In the genomic region with DNA sequence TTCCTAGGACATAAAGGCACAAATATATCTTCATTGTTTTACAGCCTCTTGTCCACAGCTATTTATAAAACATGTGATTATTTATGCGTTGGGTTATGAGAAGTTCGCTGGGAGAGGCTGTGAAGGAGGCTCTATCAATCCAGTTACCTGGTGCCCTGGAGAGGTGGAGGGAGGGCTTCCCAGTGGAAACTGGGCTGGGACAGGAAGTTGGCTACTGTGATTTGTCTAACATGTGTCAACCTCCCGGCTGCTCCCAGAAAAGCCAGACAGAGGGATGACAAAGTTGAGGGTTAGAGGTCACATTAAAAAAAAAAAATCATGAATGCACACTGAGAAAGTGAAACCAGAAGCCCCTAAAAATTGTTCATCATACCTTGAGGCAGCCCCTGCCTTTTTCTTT, we compare ENCODE assay signal across 10 cellular contexts.
DNase-seq lines count a peak whose midpoint lies in the region; ATAC-seq and TF ChIP-seq lines count a peak whose summit lies in the region.
"Had no signal": no experiment of that assay in that cellular context is flagged by ENCODE, and none has a peak within 500 bp of the region (broad histone marks: within the 10 kb centered on the region; RNA-seq: fewer than 3 reads in every experiment).

No MANE protein-coding gene starts in this region.

- BruUV-seq in MCF 10A (replicated peaks; lab: Mats Ljungman, UMichigan), result no TSS peak

- no peaks in the 10 kb centered on the region for H3K4me1 ChIP-seq in breast epithelium
- peaks cover 0 to 5% of the 10 kb centered on the region in 2 donors for H3K4me1 ChIP-seq in uterus

- DNase-seq in breast epithelium (ENCODE audit: low spot score in 2 of 2) (no peak), MCF 10A (ENCODE audit: unreplicated experiment) (no peak), naive B cell (no peak), uterus (no peak), ACHN (no peak), NCI-H2171 treated with DMSO at 0.1 percent for 48 hours (lab: John Stamatoyannopoulos, UW) (no peak)
- no peak for DNase-seq in effector memory CD8-positive, alpha-beta T cell
- DNase-seq: activated CD4-positive, CD25-positive, alpha-beta regulatory T cell treated with anti-CD3 and anti-CD28 coated beads, Interleukin-2, amount 50 U/mL, for 72 hours; NCI-H1436 treated with DMSO at 0.1 percent for 48 hours had no signal

- H3K27ac Mint-ChIP-seq in MCF 10A (ENCODE audit: low read depth, unreplicated experiment) (no peak overlapping the region), naive B cell (peak overlapping the region in 3 of 6 donors; percentile 33 to 78 (median 47))
- H3K27ac Mint-ChIP-seq in effector memory CD8-positive, alpha-beta T cell, result no peak overlapping the region

- H3K9me3 ChIP-seq in breast epithelium (no peaks in the 10 kb centered on the region), uterus (no peaks in the 10 kb centered on the region)

- H3K27me3 Mint-ChIP-seq in MCF 10A (ENCODE audit: insufficient read depth, unreplicated experiment) (no peaks in the 10 kb centered on the region), naive B cell (peaks cover 0 to 14% (median 0%) of the 10 kb centered on the region in 3 donors)
- H3K27me3 Mint-ChIP-seq in effector memory CD8-positive, alpha-beta T cell, result peaks cover 6 to 31% of the 10 kb centered on the region in 2 donors

- H3K27ac ChIP-seq in breast epithelium (peak overlapping the region in 1 of 2 donors; percentile 83), uterus (peak overlapping the region; percentile 87)

- TF ChIP-seq CTCF in breast epithelium (IDR thresholded peaks at IDR 0.05), result no peak
- no peak for TF ChIP-seq CTCF in MCF 10A (IDR thresholded peaks at IDR 0.05; ENCODE audit: unreplicated experiment)
- no peak for TF ChIP-seq CTCF in uterus (IDR thresholded peaks at IDR 0.05)

- peaks cover 34% of the 10 kb centered on the region for H3K9me3 Mint-ChIP-seq in MCF 10A (ENCODE audit: unreplicated experiment)
- peaks cover 0 to 1% of the 10 kb centered on the region in 2 donors for H3K9me3 Mint-ChIP-seq in effector memory CD8-positive, alpha-beta T cell
- no peaks in the 10 kb centered on the region for H3K9me3 Mint-ChIP-seq in naive B cell

- TF ChIP-seq POLR2A in breast epithelium (IDR thresholded peaks at IDR 0.05) (no peak), uterus (IDR thresholded peaks at IDR 0.05) (no peak)

- POLR2A ChIA-PET in MCF 10A (lab: Yijun Ruan, JAX), result no interaction called here

- H3K36me3 Mint-ChIP-seq in MCF 10A (ENCODE audit: insufficient read depth, unreplicated experiment), result no peaks in the 10 kb centered on the region
- no peaks in the 10 kb centered on the region for H3K36me3 Mint-ChIP-seq in effector memory CD8-positive, alpha-beta T cell (ENCODE audit: insufficient read depth)
- H3K36me3 Mint-ChIP-seq in naive B cell, result no peaks in the 10 kb centered on the region

- H3K4me3 ChIP-seq in breast epithelium (peak overlapping the region; percentile 66 to 81 (median 76)), uterus (peak overlapping the region; percentile 62 to 72)

- H3K27me3 ChIP-seq in breast epithelium (no peaks in the 10 kb centered on the region), uterus (no peaks in the 10 kb centered on the region)

- intact Hi-C loops in breast epithelium (cut with DNase I; ENCODE audit: low total_unique reads) (no loop called here), MCF 10A (cut with micrococcal nuclease) (no loop called here), uterus (cut with DNase I; ENCODE audit: low total_unique reads) (no loop called here)

- no peaks in the 10 kb centered on the region for H3K4me1 Mint-ChIP-seq in MCF 10A (ENCODE audit: insufficient read depth, unreplicated experiment)
- H3K4me1 Mint-ChIP-seq in effector memory CD8-positive, alpha-beta T cell (ENCODE audit: low read depth in 2 of 2), result peaks cover 0 to 5% of the 10 kb centered on the region in 2 donors
- peaks cover 4 to 18% (median 15%) of the 10 kb centered on the region in 3 donors for H3K4me1 Mint-ChIP-seq in naive B cell

- in situ Hi-C loops in ACHN (cut with HindIII; ENCODE audit: low pct_ligation_motif_present, low pct_unique_long_range_greater_than_20kb, low sequenced_read_pairs), result no loop called here

- H3K4me3 Mint-ChIP-seq in MCF 10A (ENCODE audit: unreplicated experiment) (no peak overlapping the region), naive B cell (peak overlapping the region; percentile 73 to 87 (median 82))
- peak overlapping the region; percentile 64 to 70 for H3K4me3 Mint-ChIP-seq in effector memory CD8-positive, alpha-beta T cell

- no peaks in the 10 kb centered on the region for H3K36me3 ChIP-seq in breast epithelium
- no peaks in the 10 kb centered on the region for H3K36me3 ChIP-seq in uterus

- CTCF ChIA-PET in MCF 10A (lab: Yijun Ruan, JAX), result no interaction called here

- ATAC-seq in effector memory CD8-positive, alpha-beta T cell (replicated peaks), result no peak
- ATAC-seq in naive B cell (ENCODE audit: low read depth in 2 of 2), result no peak
- ATAC-seq in HG03457 (IDR thresholded peaks at IDR 0.05; ENCODE audit: unreplicated experiment), result no peak
